ENCODE assay signal across 16 cellular contexts in genomic region chr3:4766263-4766662, GRCh38.
DNase-seq lines count a peak whose midpoint lies in the region; ATAC-seq, FAIRE-seq and TF ChIP-seq lines count a peak whose summit lies in the region.
"Had no signal": no experiment of that assay in that cellular context is flagged by ENCODE, and none has a peak within 500 bp of the region (broad histone marks: within the 10 kb centered on the region; RNA-seq: fewer than 3 reads in every experiment).

No MANE protein-coding gene starts in this region.

- no peak overlapping the region for H3K4me3 Mint-ChIP-seq in memory B cell
- no peak overlapping the region for H3K4me3 Mint-ChIP-seq in stimulated activated naive B cell treated with anti-CD40 and anti-IgM and Interleukin-4, amounts not matched to agents 10 μg/mL and 1 μg/mL and 100 μg/mL, for 72 hours
- H3K4me3 Mint-ChIP-seq in activated T-helper 17 cell treated with anti-CD3 and anti-CD28 coated beads, Interleukin-2, amount 50 U/mL, for 72 hours = no peak overlapping the region
- H3K4me3 Mint-ChIP-seq: CD4-positive, alpha-beta memory T cell had no signal

- peaks cover 57% of the 10 kb centered on the region for H3K36me3 Mint-ChIP-seq in memory B cell
- peaks cover 52 to 81% of the 10 kb centered on the region in 2 donors for H3K36me3 Mint-ChIP-seq in stimulated activated naive B cell treated with anti-CD40 and anti-IgM and Interleukin-4, amounts not matched to agents 10 μg/mL and 1 μg/mL and 100 μg/mL, for 72 hours
- peaks cover 68% of the 10 kb centered on the region for H3K36me3 Mint-ChIP-seq in activated T-helper 17 cell treated with anti-CD3 and anti-CD28 coated beads, Interleukin-2, amount 50 U/mL, for 72 hours (ENCODE audit: low read depth)

- peaks cover 0 to 4% of the 10 kb centered on the region in 2 experiments; a peak in 2 of 5 replicates for H3K4me1 ChIP-seq in K562 (replicated peaks in 1 of 2; ENCODE audit: control insufficient read depth in 2 of 2, insufficient read depth in 2 of 2, low read length in 2 of 2)
- H3K4me1 ChIP-seq: HAP-1 had no signal

- H3K79me2 ChIP-seq in K562 (ENCODE audit: control insufficient read depth, insufficient read depth, low read length) = no peaks in the 10 kb centered on the region

- POLR2A ChIA-PET in K562 (lab: Yijun Ruan, JAX) = interaction anchor here (0.7 kb wide), 1 partner anchor 19 kb away, joined by 4 read pairs; no protein-coding TSS in a partner anchor

- no peak for FAIRE-seq in K562 (lab: Jason Lieb, UNC)
- FAIRE-seq: G401.6, GM12892, H54 had no signal

- no TSS peak for BruUV-seq in K562 (replicated peaks; lab: Mats Ljungman, UMichigan)

- peaks cover 9% of the 10 kb centered on the region for H3K9me3 ChIP-seq in K562 (replicated peaks; ENCODE audit: control insufficient read depth, insufficient read depth, low read depth, low read length)
- H3K9me3 ChIP-seq: HAP-1 had no signal

- in situ Hi-C loops in K562 (cut with MboI) = no loop called here

- TF ChIP-seq EP300 in K562 (IDR thresholded peaks at IDR 0.05; ENCODE audit: low read length) = no peak

- no peak overlapping the region for H3K4me3 ChIP-seq in K562
- H3K4me3 ChIP-seq: HAP-1 had no signal

- CTCF ChIA-PET in K562 (lab: Yijun Ruan, JAX; ENCODE audit: low intra/inter-chr PET ratio) = no interaction called here

- H3K27me3 ChIP-seq in K562 (ENCODE audit: control insufficient read depth in 2 of 2, insufficient read depth in 2 of 2, low read length in 2 of 2) = no peaks in the 10 kb centered on the region

- no peak overlapping the region for H3K9ac ChIP-seq in K562 (ENCODE audit: insufficient read depth in 1 of 2, low read depth in 2 of 2, low read length in 2 of 2)

- H3K27me3 Mint-ChIP-seq in memory B cell = no peaks in the 10 kb centered on the region
- H3K27me3 Mint-ChIP-seq in stimulated activated naive B cell treated with anti-CD40 and anti-IgM and Interleukin-4, amounts not matched to agents 10 μg/mL and 1 μg/mL and 100 μg/mL, for 72 hours = no peaks in the 10 kb centered on the region
- H3K27me3 Mint-ChIP-seq in activated T-helper 17 cell treated with anti-CD3 and anti-CD28 coated beads, Interleukin-2, amount 50 U/mL, for 72 hours = no peaks in the 10 kb centered on the region
- H3K27me3 Mint-ChIP-seq: CD4-positive, alpha-beta memory T cell had no signal

- H3K9me1 ChIP-seq in K562 (ENCODE audit: control insufficient read depth, insufficient read depth, low read length) = no peaks in the 10 kb centered on the region

- WGBS in K562 (ENCODE audit: insufficient coverage, low coverage, missing lambda C conversion rate) = 70% methylated on average over 4 of the region's 4 CpGs

- no peak for TF ChIP-seq POLR2A in K562 (conservative IDR thresholded peaks at IDR 0.05)

- no peak overlapping the region for H2AFZ ChIP-seq in K562 (ENCODE audit: low read depth, low read length)

- H3K4me1 Mint-ChIP-seq in memory B cell = peaks cover 6% of the 10 kb centered on the region
- peaks cover 8 to 9% of the 10 kb centered on the region in 2 donors for H3K4me1 Mint-ChIP-seq in stimulated activated naive B cell treated with anti-CD40 and anti-IgM and Interleukin-4, amounts not matched to agents 10 μg/mL and 1 μg/mL and 100 μg/mL, for 72 hours
- H3K4me1 Mint-ChIP-seq in activated T-helper 17 cell treated with anti-CD3 and anti-CD28 coated beads, Interleukin-2, amount 50 U/mL, for 72 hours = peaks cover 9% of the 10 kb centered on the region

- TF ChIP-seq CTCF in K562 (IDR thresholded peaks at IDR 0.05 in 2 of 3, conservative IDR thresholded peaks at IDR 0.05 in 1 of 3; ENCODE audit: insufficient read depth in 2 of 3, low read depth in 1 of 3, low read length in 3 of 3) = no peak

- H3K4me2 ChIP-seq in K562 (ENCODE audit: insufficient read depth, low read length) = no peak overlapping the region

- no peaks in the 10 kb centered on the region for H4K20me1 ChIP-seq in K562 (replicated peaks; ENCODE audit: control insufficient read depth, insufficient read depth, low read length)

- no peak for ATAC-seq in K562
- ATAC-seq in memory B cell (ENCODE audit: low read depth) = no peak
- ATAC-seq in stimulated activated naive B cell treated with anti-CD40 and anti-IgM and Interleukin-4, amounts not matched to agents 10 μg/mL and 1 μg/mL and 100 μg/mL, for 72 hours (replicated peaks) = no peak
- no peak for ATAC-seq in activated T-helper 17 cell treated with anti-CD3 and anti-CD28 coated beads, Interleukin-2, amount 50 U/mL, for 72 hours (replicated peaks)

- no peak overlapping the region for H3K27ac ChIP-seq in K562 (ENCODE audit: extremely low read depth, low read depth, low read length)

- H3K36me3 ChIP-seq in K562 (ENCODE audit: control insufficient read depth, insufficient read depth, low read length) = peaks cover 7% of the 10 kb centered on the region; the same call in 2 of the 3 replicates
- H3K36me3 ChIP-seq: HAP-1 had no signal

- H3K27ac Mint-ChIP-seq in memory B cell = peak overlapping the region; percentile 6
- peak overlapping the region; percentile 47 for H3K27ac Mint-ChIP-seq in stimulated activated naive B cell treated with anti-CD40 and anti-IgM and Interleukin-4, amounts not matched to agents 10 μg/mL and 1 μg/mL and 100 μg/mL, for 72 hours
- H3K27ac Mint-ChIP-seq in activated T-helper 17 cell treated with anti-CD3 and anti-CD28 coated beads, Interleukin-2, amount 50 U/mL, for 72 hours = no peak overlapping the region

- peaks cover 3% of the 10 kb centered on the region for H3K9me3 Mint-ChIP-seq in memory B cell
- H3K9me3 Mint-ChIP-seq in stimulated activated naive B cell treated with anti-CD40 and anti-IgM and Interleukin-4, amounts not matched to agents 10 μg/mL and 1 μg/mL and 100 μg/mL, for 72 hours = no peaks in the 10 kb centered on the region
- H3K9me3 Mint-ChIP-seq in activated T-helper 17 cell treated with anti-CD3 and anti-CD28 coated beads, Interleukin-2, amount 50 U/mL, for 72 hours = peaks cover 11% of the 10 kb centered on the region

- no peak for TF ChIP-seq RAD21 in K562 (CRISPR knock-in tag; conservative IDR thresholded peaks at IDR 0.05 in 1 of 2, IDR thresholded peaks at IDR 0.05 in 1 of 2)

- intact Hi-C loops in K562 (cut with micrococcal nuclease) = no loop called here

- DNase-seq in K562 (ENCODE audit: extremely low read depth in 1 of 4, low spot score in 3 of 4) (no peak), memory B cell (ENCODE audit: low spot score in 2 of 2) (no peak), NCI-H748 treated with DMSO at 0.1 percent for 48 hours (lab: John Stamatoyannopoulos, UW) (no peak)
- no peak for DNase-seq in stimulated activated naive B cell treated with anti-CD40 and anti-IgM and Interleukin-4, amounts not matched to agents 10 μg/mL and 1 μg/mL and 100 μg/mL, for 72 hours
- no peak for DNase-seq in NK-92 treated with Interleukin-12 subunit alpha and Interleukin-12 subunit beta, amount 100 ng/mL, for 24 hours (lab: John Stamatoyannopoulos, UW)
- DNase-seq: C1 segment of cervical spinal cord; CD4-positive, alpha-beta memory T cell; COR-L47; DMS153; DND-41; GOT3 had no signal

TF ChIP-seq in K562, 482 proteins besides CTCF, POLR2A, EP300 and RAD21:
- TF ChIP-seq ZNF584 (CRISPR knock-in tag; IDR thresholded peaks at IDR 0.05; ENCODE audit: low read depth) (no peak), ZNF707 (CRISPR knock-in tag; conservative IDR thresholded peaks at IDR 0.05) (peak; percentile 97), ZNF280A (IDR thresholded peaks at IDR 0.05; ENCODE audit: low read depth, partially characterized antibody) (peak; percentile 54), CBX5 (IDR thresholded peaks at IDR 0.05; ENCODE audit: borderline replicate concordance, low read depth) (0 out of 2 replicates have a peak, but pooled peaks have one; percentile 70), TRIM28 (IDR thresholded peaks at IDR 0.05) (peak; percentile 67; the same call in 1 of the 2 replicates), CBX3 (IDR thresholded peaks at IDR 0.05; ENCODE audit: borderline replicate concordance in 1 of 2, low read length in 2 of 2) (peak in 1 of 2 experiments; percentile 84; a peak in 1 of 3 replicates), ZBTB8A (IDR thresholded peaks at IDR 0.05; ENCODE audit: partially characterized antibody) (no peak), TRIM24 (IDR thresholded peaks at IDR 0.05) (peak; percentile 49 to 53; a peak in 3 of 4 replicates), KDM2B (CRISPR knock-in tag; IDR thresholded peaks at IDR 0.05) (no peak)
